In genomic region chr5:45262061-45262590, GRCh38 we compare ENCODE assay signal across 1 cellular context.
TF ChIP-seq lines count a peak whose summit lies in the region.

No MANE protein-coding gene starts in this region.

TF ChIP-seq in SK-N-SH treated with all-trans-retinoic acid at 6 μM for 48 hours, 23 proteins besides CTCF, POLR2A, EP300 and RAD21 (continued from another document):
- TF ChIP-seq, protein P1, sequence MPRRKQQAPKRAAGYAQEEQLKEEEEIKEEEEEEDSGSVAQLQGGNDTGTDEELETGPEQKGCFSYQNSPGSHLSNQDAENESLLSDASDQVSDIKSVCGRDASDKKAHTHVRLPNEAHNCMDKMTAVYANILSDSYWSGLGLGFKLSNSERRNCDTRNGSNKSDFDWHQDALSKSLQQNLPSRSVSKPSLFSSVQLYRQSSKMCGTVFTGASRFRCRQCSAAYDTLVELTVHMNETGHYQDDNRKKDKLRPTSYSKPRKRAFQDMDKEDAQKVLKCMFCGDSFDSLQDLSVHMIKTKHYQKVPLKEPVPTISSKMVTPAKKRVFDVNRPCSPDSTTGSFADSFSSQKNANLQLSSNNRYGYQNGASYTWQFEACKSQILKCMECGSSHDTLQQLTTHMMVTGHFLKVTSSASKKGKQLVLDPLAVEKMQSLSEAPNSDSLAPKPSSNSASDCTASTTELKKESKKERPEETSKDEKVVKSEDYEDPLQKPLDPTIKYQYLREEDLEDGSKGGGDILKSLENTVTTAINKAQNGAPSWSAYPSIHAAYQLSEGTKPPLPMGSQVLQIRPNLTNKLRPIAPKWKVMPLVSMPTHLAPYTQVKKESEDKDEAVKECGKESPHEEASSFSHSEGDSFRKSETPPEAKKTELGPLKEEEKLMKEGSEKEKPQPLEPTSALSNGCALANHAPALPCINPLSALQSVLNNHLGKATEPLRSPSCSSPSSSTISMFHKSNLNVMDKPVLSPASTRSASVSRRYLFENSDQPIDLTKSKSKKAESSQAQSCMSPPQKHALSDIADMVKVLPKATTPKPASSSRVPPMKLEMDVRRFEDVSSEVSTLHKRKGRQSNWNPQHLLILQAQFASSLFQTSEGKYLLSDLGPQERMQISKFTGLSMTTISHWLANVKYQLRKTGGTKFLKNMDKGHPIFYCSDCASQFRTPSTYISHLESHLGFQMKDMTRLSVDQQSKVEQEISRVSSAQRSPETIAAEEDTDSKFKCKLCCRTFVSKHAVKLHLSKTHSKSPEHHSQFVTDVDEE (CRISPR knock-in tag; IDR thresholded peaks at IDR 0.05) = no peak
- TF ChIP-seq POU6F1 (CRISPR knock-in tag; IDR thresholded peaks at IDR 0.05; ENCODE audit: borderline replicate concordance, low read depth) (no peak), PPARA (CRISPR knock-in tag; IDR thresholded peaks at IDR 0.05; ENCODE audit: borderline replicate concordance) (no peak), BACH2 (CRISPR knock-in tag; IDR thresholded peaks at IDR 0.05; ENCODE audit: borderline replicate concordance) (no peak)
TF ChIP-seq in SK-N-SH treated with all-trans-retinoic acid at 6 μM for 48 hours: peak in this region for 0.
